Comparison of ENCODE assay signal across 1 cellular context in genomic region chr19:17242431-17243208, GRCh38.
TF ChIP-seq lines count a peak whose summit lies in the region.

No MANE protein-coding gene starts in this region.

TF ChIP-seq in K562, 482 proteins besides CTCF, POLR2A, EP300 and RAD21:
- TF ChIP-seq SMARCA5 (IDR thresholded peaks at IDR 0.05) (peak; percentile 83; the same call in 1 of the 2 replicates), EP400 (IDR thresholded peaks at IDR 0.05) (no peak), ZNF77 (CRISPR knock-in tag; IDR thresholded peaks at IDR 0.05) (no peak), RCOR1 (IDR thresholded peaks at IDR 0.05; ENCODE audit: borderline replicate concordance in 1 of 2, low read depth in 2 of 2, low read length in 2 of 2) (0 out of 4 replicates have a peak, but pooled peaks of 1 of the 2 experiments have one; percentile 32), KAT2B (IDR thresholded peaks at IDR 0.05; ENCODE audit: low read depth, low read length) (no peak), TFAM (CRISPR knock-in tag; conservative IDR thresholded peaks at IDR 0.05) (no peak), KDM1A (IDR thresholded peaks at IDR 0.05) (peak; percentile 79 to 88), CREM (IDR thresholded peaks at IDR 0.05; ENCODE audit: low read depth) (no peak), RBM15 (IDR thresholded peaks at IDR 0.05; ENCODE audit: insufficient read depth, low read length) (no peak), SMC3 (conservative IDR thresholded peaks at IDR 0.05; ENCODE audit: insufficient read depth, low read depth, low read length) (no peak), KLF16 (IDR thresholded peaks at IDR 0.05) (no peak), BCOR (IDR thresholded peaks at IDR 0.05) (peak; percentile 94), ZBTB9 (CRISPR knock-in tag; IDR thresholded peaks at IDR 0.05) (no peak), PCBP2 (IDR thresholded peaks at IDR 0.05; ENCODE audit: low read depth, low read length, poor library complexity, severe bottlenecking) (no peak), TBL1XR1 (IDR thresholded peaks at IDR 0.05; ENCODE audit: low read length in 2 of 2) (no peak), ZNF41 (CRISPR knock-in tag; conservative IDR thresholded peaks at IDR 0.05) (no peak), OTX1 (CRISPR knock-in tag; IDR thresholded peaks at IDR 0.05) (no peak), MAX (CRISPR knock-in tag; IDR thresholded peaks at IDR 0.05) (no peak), RBM25 (IDR thresholded peaks at IDR 0.05; ENCODE audit: low read depth, low read length, severe bottlenecking) (peak; percentile 74), SUPT5H (IDR thresholded peaks at IDR 0.05) (no peak), MED1 (CRISPR knock-in tag; IDR thresholded peaks at IDR 0.05; ENCODE audit: borderline replicate concordance) (no peak), TAF1 (IDR thresholded peaks at IDR 0.05; ENCODE audit: control insufficient read depth, extremely low read depth, insufficient read depth, low read length, severe bottlenecking) (no peak), POLR2G (IDR thresholded peaks at IDR 0.05; ENCODE audit: low read depth, low read length) (peak; percentile 39; the same call in 1 of the 2 replicates), PTTG1 (tag; IDR thresholded peaks at IDR 0.05; ENCODE audit: low read depth) (no peak), SRSF7 (optimal IDR thresholded peaks at IDR 0.05; ENCODE audit: low read depth, low read length) (no peak), ZBTB7A (IDR thresholded peaks at IDR 0.05; ENCODE audit: borderline replicate concordance, control insufficient read depth, low read depth, low read length) (no peak), ZNF174 (CRISPR knock-in tag; IDR thresholded peaks at IDR 0.05) (no peak), ZBTB11 (CRISPR knock-in tag; IDR thresholded peaks at IDR 0.05) (no peak), PYGO2 (tag; IDR thresholded peaks at IDR 0.05) (no peak), ZFP36 (IDR thresholded peaks at IDR 0.05; ENCODE audit: low read depth, low read length, partially characterized antibody) (peak; percentile 84), CBX1 (IDR thresholded peaks at IDR 0.05; ENCODE audit: low read depth) (no peak), PHTF2 (CRISPR knock-in tag; IDR thresholded peaks at IDR 0.05) (no peak), ETS1 (conservative IDR thresholded peaks at IDR 0.05; ENCODE audit: control insufficient read depth, low read depth, low read length) (0 out of 2 replicates have a peak, but pooled peaks have one; percentile 12), THRB (CRISPR knock-in tag; conservative IDR thresholded peaks at IDR 0.05) (no peak), ZNF133 (CRISPR knock-in tag; IDR thresholded peaks at IDR 0.05) (no peak), ZNF165 (CRISPR knock-in tag; IDR thresholded peaks at IDR 0.05; ENCODE audit: borderline replicate concordance) (no peak), MEF2A (IDR thresholded peaks at IDR 0.05; ENCODE audit: control insufficient read depth, low read depth, low read length) (no peak), BRD4 (IDR thresholded peaks at IDR 0.05) (no peak), ZNF717 (CRISPR knock-in tag; IDR thresholded peaks at IDR 0.05) (no peak), CHD4 (IDR thresholded peaks at IDR 0.05; ENCODE audit: insufficient read depth, insufficient replicate concordance, low read depth, low read length, poor library complexity, severe bottlenecking) (no peak), U2AF1 (optimal IDR thresholded peaks at IDR 0.05; ENCODE audit: low read depth, low read length) (no peak), RBFOX2 (IDR thresholded peaks at IDR 0.05; ENCODE audit: low read depth, low read length) (peak; percentile 48; the same call in 1 of the 2 replicates), PTBP1 (IDR thresholded peaks at IDR 0.05; ENCODE audit: low read depth, low read length) (peak; percentile 83; the same call in 1 of the 2 replicates), CGGBP1 (CRISPR knock-in tag; IDR thresholded peaks at IDR 0.05) (no peak), TEAD4 (IDR thresholded peaks at IDR 0.05; ENCODE audit: low read length) (no peak), TEAD4 (CRISPR knock-in tag; IDR thresholded peaks at IDR 0.05; ENCODE audit: borderline replicate concordance) (no peak), NFE2 (IDR thresholded peaks at IDR 0.05; ENCODE audit: low read depth) (no peak), FOXK1 (CRISPR knock-in tag; IDR thresholded peaks at IDR 0.05; ENCODE audit: borderline replicate concordance) (no peak), CEBPG (CRISPR knock-in tag; IDR thresholded peaks at IDR 0.05) (no peak), CEBPG (tag; conservative IDR thresholded peaks at IDR 0.05 in 1 of 2, IDR thresholded peaks at IDR 0.05 in 1 of 2) (no peak), ZNF699 (CRISPR knock-in tag; IDR thresholded peaks at IDR 0.05; ENCODE audit: insufficient replicate concordance) (no peak), MECOM (CRISPR knock-in tag; IDR thresholded peaks at IDR 0.05) (no peak), BMI1 (IDR thresholded peaks at IDR 0.05; ENCODE audit: low read length) (no peak), E2F8 (IDR thresholded peaks at IDR 0.05; ENCODE audit: low read depth, partially characterized antibody) (no peak), MEIS2 (IDR thresholded peaks at IDR 0.05; ENCODE audit: partially characterized antibody) (no peak), TAF7 (tag; IDR thresholded peaks at IDR 0.05) (no peak)
